In the genomic region with DNA sequence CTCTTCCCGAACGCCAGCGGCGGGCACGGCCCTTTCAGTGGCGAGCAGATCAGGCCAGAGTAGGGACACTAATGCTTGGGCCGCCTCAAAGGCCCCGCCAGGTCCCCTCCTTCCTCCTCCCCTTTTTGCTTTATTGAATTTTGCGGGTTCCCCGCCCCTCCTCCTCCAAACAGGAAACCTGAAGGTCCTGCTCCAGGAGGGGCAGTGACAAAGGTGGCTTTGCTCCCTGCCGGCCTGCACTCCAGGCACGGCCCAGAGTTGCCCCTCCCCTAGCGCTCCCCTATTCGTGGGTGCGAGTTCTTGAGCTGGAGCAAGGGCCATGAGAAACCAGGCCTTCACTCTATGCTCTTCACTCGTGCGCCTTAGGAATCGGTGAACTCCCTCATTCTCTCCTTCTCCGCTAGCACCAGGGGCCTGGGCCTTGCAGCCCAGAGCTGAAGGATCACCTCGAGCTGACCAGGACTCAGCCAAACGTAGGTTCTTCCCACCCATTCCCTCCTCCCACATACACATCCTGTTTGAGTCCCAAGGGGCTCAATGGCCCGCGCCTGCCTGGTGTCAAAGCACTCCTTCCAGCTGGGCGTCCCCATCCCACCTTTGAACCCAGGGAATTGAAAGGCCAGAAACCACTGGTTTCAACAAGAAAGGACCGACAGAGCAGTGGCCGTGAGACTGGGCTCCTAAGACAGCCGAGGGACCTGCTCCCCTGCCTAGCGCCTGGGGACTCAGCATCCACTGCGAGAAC, we compare ENCODE assay signal across 9 cellular contexts. TPM values are rescaled to one million over a fixed set of nuclear protein-coding genes. Genes with fewer than 3 reads are reported as not detected.
DNase-seq lines count a peak whose midpoint lies in the region; ATAC-seq, FAIRE-seq and TF ChIP-seq lines count a peak whose summit lies in the region.
"Had no signal": no experiment of that assay in that cellular context is flagged by ENCODE, and none has a peak within 500 bp of the region (broad histone marks: within the 10 kb centered on the region; RNA-seq: fewer than 3 reads in every experiment).

No MANE protein-coding gene starts in this region.

- peaks cover 22% of the 10 kb centered on the region for H3K4me1 Mint-ChIP-seq in activated naive CD4-positive, alpha-beta T cell treated with anti-CD3 and anti-CD28 coated beads for 36 hours (ENCODE audit: low read depth)
- peaks cover 25% of the 10 kb centered on the region for H3K4me1 Mint-ChIP-seq in activated naive CD8-positive, alpha-beta T cell treated with anti-CD3 and anti-CD28 coated beads, Interleukin-2, amount 50 U/mL, for 24 hours

- ATAC-seq in activated naive CD8-positive, alpha-beta T cell treated with anti-CD3 and anti-CD28 coated beads, Interleukin-2, amount 50 U/mL, for 24 hours = no peak
- ATAC-seq in lung (ENCODE audit: insufficient read depth, low FRiP score) (no peak), GM19467 (IDR thresholded peaks at IDR 0.05; ENCODE audit: unreplicated experiment) (no peak), GM18511 (IDR thresholded peaks at IDR 0.05; ENCODE audit: unreplicated experiment) (no peak)

- CTCF ChIA-PET in activated naive CD4-positive, alpha-beta T cell treated with anti-CD3 and anti-CD28 coated beads for 36 hours (lab: Charles Lee) = interaction anchor here (1.2 to 3.4 kb wide), 4 partner anchors 9 to 27 kb away, joined by 3 to 16 read pairs (median 6); a partner anchor contains a TSS

- peaks cover 0 to 4% of the 10 kb centered on the region in 2 donors for H3K9me3 ChIP-seq in lung (ENCODE audit: control insufficient read depth in 2 of 2, insufficient read depth in 1 of 2, low read length in 1 of 2)

- intact Hi-C loops in activated naive CD4-positive, alpha-beta T cell treated with anti-CD3 and anti-CD28 coated beads for 36 hours (cut with micrococcal nuclease) = no loop called here

- H3K36me3 Mint-ChIP-seq in activated naive CD4-positive, alpha-beta T cell treated with anti-CD3 and anti-CD28 coated beads for 36 hours (ENCODE audit: low read depth) = no peaks in the 10 kb centered on the region
- H3K36me3 Mint-ChIP-seq in activated naive CD8-positive, alpha-beta T cell treated with anti-CD3 and anti-CD28 coated beads, Interleukin-2, amount 50 U/mL, for 24 hours (ENCODE audit: low read depth) = no peaks in the 10 kb centered on the region

- H3K27me3 Mint-ChIP-seq in activated naive CD4-positive, alpha-beta T cell treated with anti-CD3 and anti-CD28 coated beads for 36 hours (ENCODE audit: low read depth) = peaks cover 77% of the 10 kb centered on the region
- H3K27me3 Mint-ChIP-seq in activated naive CD8-positive, alpha-beta T cell treated with anti-CD3 and anti-CD28 coated beads, Interleukin-2, amount 50 U/mL, for 24 hours = peaks cover 76% of the 10 kb centered on the region

- DNase-seq in activated naive CD4-positive, alpha-beta T cell treated with anti-CD3 and anti-CD28 coated beads for 36 hours = no peak
- no peak for DNase-seq in activated naive CD4-positive, alpha-beta T cell treated with Interleukin-2 at 50 U/mL for 16 hours
- no peak for DNase-seq in activated naive CD8-positive, alpha-beta T cell treated with anti-CD3 and anti-CD28 coated beads, Interleukin-2, amount 50 U/mL, for 24 hours
- DNase-seq in lung (ENCODE audit: low spot score) = no peak
- peak; percentile 54 for DNase-seq in ureter (ENCODE audit: low spot score)
- no peak for DNase-seq in GM12892 (ENCODE audit: insufficient read length)

- H3K27me3 ChIP-seq in lung (ENCODE audit: control insufficient read depth, insufficient read depth) = no peaks in the 10 kb centered on the region

- H3K4me1 ChIP-seq in lung (ENCODE audit: control insufficient read depth in 2 of 2, insufficient read depth in 2 of 2, low read length in 2 of 2) = peaks cover 0 to 14% of the 10 kb centered on the region in 2 donors

- no peaks in the 10 kb centered on the region for H3K9me3 Mint-ChIP-seq in activated naive CD4-positive, alpha-beta T cell treated with anti-CD3 and anti-CD28 coated beads for 36 hours
- no peaks in the 10 kb centered on the region for H3K9me3 Mint-ChIP-seq in activated naive CD8-positive, alpha-beta T cell treated with anti-CD3 and anti-CD28 coated beads, Interleukin-2, amount 50 U/mL, for 24 hours
- H3K9me3 Mint-ChIP-seq: T-helper 1 cell treated with Interleukin-12 subunit alpha and Interleukin-12 subunit beta and Interleukin-4 antibody, amounts not matched to agents 30 μg/mL and 1 μg/mL, for 36 hours had no signal

- peak overlapping the region; percentile 42 for H3K4me3 Mint-ChIP-seq in activated naive CD4-positive, alpha-beta T cell treated with anti-CD3 and anti-CD28 coated beads for 36 hours
- peak overlapping the region; percentile 26 for H3K4me3 Mint-ChIP-seq in activated naive CD8-positive, alpha-beta T cell treated with anti-CD3 and anti-CD28 coated beads, Interleukin-2, amount 50 U/mL, for 24 hours
- H3K4me3 Mint-ChIP-seq: T-helper 1 cell treated with Interleukin-12 subunit alpha and Interleukin-12 subunit beta and Interleukin-4 antibody, amounts not matched to agents 30 μg/mL and 1 μg/mL, for 36 hours had no signal

- H3K36me3 ChIP-seq in lung (ENCODE audit: control insufficient read depth in 2 of 2, insufficient read depth in 2 of 2, low read length in 2 of 2) = no peaks in the 10 kb centered on the region

- no peak for TF ChIP-seq CTCF in lung (IDR thresholded peaks at IDR 0.05; ENCODE audit: control extremely low read depth, extremely low read depth)

- H3K27ac ChIP-seq in lung (ENCODE audit: low read depth in 1 of 2, low read length in 1 of 2) = peak overlapping the region in 1 of 2 donors; percentile 95

- H3K4me3 ChIP-seq in lung = peak overlapping the region; percentile 2

- TF ChIP-seq POLR2A in GM12892 (IDR thresholded peaks at IDR 0.05; ENCODE audit: low read depth, low read length) = no peak

- H3K27ac Mint-ChIP-seq in activated naive CD4-positive, alpha-beta T cell treated with anti-CD3 and anti-CD28 coated beads for 36 hours = no peak overlapping the region
- no peak overlapping the region for H3K27ac Mint-ChIP-seq in activated naive CD8-positive, alpha-beta T cell treated with anti-CD3 and anti-CD28 coated beads, Interleukin-2, amount 50 U/mL, for 24 hours
- H3K27ac Mint-ChIP-seq: T-helper 1 cell treated with Interleukin-12 subunit alpha and Interleukin-12 subunit beta and Interleukin-4 antibody, amounts not matched to agents 30 μg/mL and 1 μg/mL, for 36 hours had no signal

- FAIRE-seq in GM12892 (lab: Jason Lieb, UNC) = no peak

- WGBS in lung, 2 donors = 11 to 18% methylated on average over 29 of the region's 29 CpGs

RNA-seq across cellular contexts. Expression of a gene that starts 0.6 kb away (rescaled TPM):
- total RNA-seq in activated naive CD4-positive, alpha-beta T cell treated with anti-CD3 and anti-CD28 coated beads for 36 hours = not detected
- total RNA-seq in lung (1 to 10 TPM; 4.7 to 7.7 TPM), ureter (8.5 TPM)
- under 1 TPM; 0.49 to 0.94 TPM for polyA plus RNA-seq in lung
- not detected for polyA plus RNA-seq in GM12892 (2012; ENCODE audit: missing spikeins)

RNA-seq across cellular contexts. Expression of a gene that starts 4.2 kb away (rescaled TPM):
- total RNA-seq in activated naive CD4-positive, alpha-beta T cell treated with anti-CD3 and anti-CD28 coated beads for 36 hours = not detected
- total RNA-seq in lung = 10 to 100 TPM; 10.3 to 10.7 TPM
- 1 to 10 TPM; 1.9 to 2.3 TPM for polyA plus RNA-seq in lung
- 16.0 TPM for total RNA-seq in ureter
- polyA plus RNA-seq in GM12892 (2012; ENCODE audit: missing spikeins) = not detected

RNA-seq across cellular contexts. Expression of a gene that starts 4.7 kb away (rescaled TPM):
- not detected for total RNA-seq in activated naive CD4-positive, alpha-beta T cell treated with anti-CD3 and anti-CD28 coated beads for 36 hours
- total RNA-seq in lung (10 to 100 TPM; 20.9 to 61.9 TPM), ureter (10.4 TPM)
- 1 to 10 TPM; 9.2 to 9.5 TPM for polyA plus RNA-seq in lung
- polyA plus RNA-seq in GM12892 (2012; ENCODE audit: missing spikeins) = not detected

RNA-seq across cellular contexts. Expression of a gene that starts 8.3 kb away (rescaled TPM):
- total RNA-seq in activated naive CD4-positive, alpha-beta T cell treated with anti-CD3 and anti-CD28 coated beads for 36 hours = not detected
- total RNA-seq in lung (1 to 10 TPM; 1.1 to 2.2 TPM), ureter (6.3 TPM)
- 1 to 10 TPM; 1.0 to 1.7 TPM for polyA plus RNA-seq in lung
- not detected for polyA plus RNA-seq in GM12892 (2012; ENCODE audit: missing spikeins)

RNA-seq across cellular contexts. Expression of a gene that starts 17.1 kb away (rescaled TPM):
- not detected for total RNA-seq in activated naive CD4-positive, alpha-beta T cell treated with anti-CD3 and anti-CD28 coated beads for 36 hours
- total RNA-seq in lung (under 1 TPM; 0.11 to 0.46 TPM), ureter (7.4 TPM)
- under 1 TPM; 0.40 to 0.85 TPM for polyA plus RNA-seq in lung
- polyA plus RNA-seq in GM12892 (2012; ENCODE audit: missing spikeins) = 4.1 TPM

Comparison
In these comparisons a context has a peak if more than half of its experiments do, and no peak if none do; other contexts are left out.
1. RNA of a gene that starts 4.2 kb away (total RNA-seq): 16.0 TPM in ureter (single experiment) and 10.3 to 10.7 TPM in lung; not detected in activated naive CD4-positive, alpha-beta T cell treated with anti-CD3 and anti-CD28 coated beads for 36 hours; every median in the first group is over 10 times any median in the second.
2. RNA of a gene that starts 4.7 kb away (total RNA-seq): 20.9 to 61.9 TPM in lung and 10.4 TPM in ureter (single experiment); not detected in activated naive CD4-positive, alpha-beta T cell treated with anti-CD3 and anti-CD28 coated beads for 36 hours; every median in the first group is over 10 times any median in the second.